Comparison of ENCODE assay signal across 8 cellular contexts in the genomic region with DNA sequence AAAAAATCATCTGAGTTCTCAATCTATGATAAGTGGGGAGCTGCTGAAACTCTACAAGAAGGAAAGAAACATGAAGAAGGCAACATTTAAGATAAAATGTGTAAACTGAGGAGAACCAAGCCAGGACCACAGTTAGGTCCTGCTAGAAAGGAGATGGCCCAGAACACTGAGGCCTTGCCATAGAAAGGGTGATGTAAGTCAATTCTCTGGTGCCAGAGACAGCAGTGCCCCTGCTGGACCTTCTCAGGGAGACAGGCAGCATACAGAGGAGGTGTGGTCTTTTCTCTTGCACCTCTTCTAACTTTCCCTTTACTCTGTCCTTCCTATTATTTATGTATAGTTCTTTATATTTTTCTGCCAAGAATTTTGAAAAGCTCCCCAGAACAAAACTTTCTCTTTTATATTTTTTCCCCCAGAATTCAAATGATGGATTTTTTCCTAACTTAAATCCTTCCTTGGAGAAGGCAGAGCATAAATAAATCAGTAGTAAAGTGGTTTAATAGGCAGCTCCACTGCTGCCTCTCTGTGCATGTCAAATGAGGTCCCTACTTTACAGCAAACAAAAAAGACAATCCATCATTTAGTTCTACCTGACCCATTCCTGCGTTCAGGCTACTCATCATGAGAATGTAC. TPM values are rescaled to one million over a fixed set of nuclear protein-coding genes. Genes with fewer than 3 reads are reported as not detected.
DNase-seq lines count a peak whose midpoint lies in the region; ATAC-seq and TF ChIP-seq lines count a peak whose summit lies in the region.

No MANE protein-coding gene starts in this region.

- BruUV-seq in HCT116 (replicated peaks; lab: Mats Ljungman, UMichigan): no TSS peak

- no peaks in the 10 kb centered on the region for H3K36me3 Mint-ChIP-seq in neural crest cell (ENCODE audit: low read depth)

- H3K27me3 ChIP-seq in HCT116 (ENCODE audit: insufficient read depth, low read length): no peaks in the 10 kb centered on the region

- peaks cover 0 to 6% of the 10 kb centered on the region in 2 experiments; a peak in 2 of 4 replicates for H3K4me1 ChIP-seq in HCT116 (ENCODE audit: control insufficient read depth in 1 of 2, insufficient read depth in 2 of 2, low read length in 2 of 2)

- H3K9me3 ChIP-seq in HCT116 (ENCODE audit: control insufficient read depth in 1 of 2, insufficient read depth in 1 of 2, low read depth in 1 of 2, low read length in 2 of 2): no peaks in the 10 kb centered on the region

- no peaks in the 10 kb centered on the region for H4K20me1 ChIP-seq in HCT116 (ENCODE audit: insufficient read depth)

- no peak overlapping the region for H3K27ac ChIP-seq in HCT116 (ENCODE audit: low read depth, low read length)

- peak; percentile 45 for TF ChIP-seq RAD21 in HCT116 (IDR thresholded peaks at IDR 0.05; ENCODE audit: low read depth)

- H2AFZ ChIP-seq in HCT116 (ENCODE audit: low read depth, low read length, poor library complexity, severe bottlenecking): no peak overlapping the region

- no peaks in the 10 kb centered on the region for H3K27me3 Mint-ChIP-seq in neural crest cell (ENCODE audit: low read depth)

- peak; percentile 83 for ATAC-seq in HCT116
- ATAC-seq in SK-N-SH treated with all-trans-retinoic acid at 6 μM for 48 hours: peak; percentile 94
- ATAC-seq in esophagus mucosa: peak; percentile 62
- no peak for ATAC-seq in HG02763 (IDR thresholded peaks at IDR 0.05; ENCODE audit: unreplicated experiment)

- CTCF ChIA-PET in HCT116 (lab: Charles Lee): interaction anchor here (1.0 to 2.5 kb wide), 2 partner anchors 9 kb away, joined by 4 to 12 read pairs; partner anchors contain the start of gene UQCC2

- no peaks in the 10 kb centered on the region for H3K9me2 ChIP-seq in HCT116 (ENCODE audit: insufficient read depth)

- peaks cover 12% of the 10 kb centered on the region; the same call in 1 of the 2 replicates for H3K79me2 ChIP-seq in HCT116 (ENCODE audit: insufficient read depth, low read length)

- POLR2A ChIA-PET in HCT116 (lab: Charles Lee): interaction anchor here (1.5 kb wide), 1 partner anchor 9 kb away, joined by 3 read pairs; the partner anchor contains the start of gene UQCC2

- H3K4me3 ChIP-seq in HCT116 (replicated peaks in 1 of 2; ENCODE audit: low read depth in 1 of 2, low read length in 2 of 2): no peak overlapping the region

- DNase-seq in D341Med (ENCODE audit: low spot score) (peak; percentile 65), HCT116 (ENCODE audit: low read depth, low spot score) (peak; percentile 37), neural crest cell (ENCODE audit: low read depth, low spot score) (no peak), NCI-H446 treated with DMSO at 0.1 percent for 48 hours (lab: John Stamatoyannopoulos, UW) (no peak)
- DNase-seq in stimulated activated CD8-positive, alpha-beta memory T cell treated with anti-CD3 and anti-CD28 coated beads, Interleukin-4, amount 100 ng/mL, for 48 hours: no peak

- no peak for TF ChIP-seq POLR2A in HCT116 (IDR thresholded peaks at IDR 0.05; ENCODE audit: borderline replicate concordance, extremely low read depth, insufficient read depth, insufficient read length)

- peak overlapping the region; percentile 55 for H3K4me3 Mint-ChIP-seq in neural crest cell

- no peak overlapping the region for H3K4me2 ChIP-seq in HCT116 (ENCODE audit: low read length)

- intact Hi-C loops in HCT116 (cut with micrococcal nuclease): no loop called here

- H3K9me3 Mint-ChIP-seq in neural crest cell: no peaks in the 10 kb centered on the region

- peaks cover 23% of the 10 kb centered on the region for H3K4me1 Mint-ChIP-seq in neural crest cell

- peaks cover 18 to 46% of the 10 kb centered on the region in 2 experiments for H3K36me3 ChIP-seq in HCT116 (ENCODE audit: control insufficient read depth in 1 of 2, insufficient read depth in 2 of 2, low read length in 2 of 2)

- no peak overlapping the region for H3K9ac ChIP-seq in HCT116 (ENCODE audit: low read length)

- RAD21 ChIA-PET in HCT116 (lab: Charles Lee; ENCODE audit: low non-redundant PET in 1 of 2, low total read pairs in 2 of 2, uncharacterized antibody in 2 of 2, unreplicated experiment in 2 of 2): no interaction called here

- H3K27ac Mint-ChIP-seq in neural crest cell (ENCODE audit: unreplicated experiment): no peak overlapping the region

- TF ChIP-seq CTCF in HCT116 (IDR thresholded peaks at IDR 0.05 in 2 of 3, conservative IDR thresholded peaks at IDR 0.05 in 1 of 3; ENCODE audit: borderline replicate concordance in 1 of 3, insufficient read depth in 1 of 3, low read depth in 2 of 3, low read length in 2 of 3) (peak; percentile 30 to 75 (median 64); a peak in 5 of 6 replicates), neural crest cell (conservative IDR thresholded peaks at IDR 0.05) (peak; percentile 63)

TF ChIP-seq in HCT116, 20 proteins besides CTCF, POLR2A, EP300 and RAD21:
- TF ChIP-seq TCF7L2 (IDR thresholded peaks at IDR 0.05; ENCODE audit: borderline replicate concordance, extremely low read depth, insufficient read depth, insufficient read length): no peak

TF ChIP-seq in SK-N-SH treated with all-trans-retinoic acid at 6 μM for 48 hours, 23 proteins besides CTCF, POLR2A, EP300 and RAD21:
- TF ChIP-seq ZNF8 (CRISPR knock-in tag; IDR thresholded peaks at IDR 0.05): no peak

RNA-seq across cellular contexts. Expression of gene UQCC2, which starts 9.0 kb away (rescaled TPM):
- total RNA-seq in HCT116 (2021; ENCODE audit: unreplicated experiment): 95.1 TPM
- 128 and 169 TPM in 2 replicates for polyA plus RNA-seq in HCT116 (2012)
- total RNA-seq in esophagus mucosa: 77.6 TPM
- total RNA-seq in neural crest cell: 114 and 116 TPM in 2 replicates

RNA-seq across cellular contexts. Expression of gene IP6K3, which starts 44.2 kb away (rescaled TPM):
- not detected for total RNA-seq in HCT116 (2021; ENCODE audit: unreplicated experiment)
- polyA plus RNA-seq in HCT116 (2012): 0.02 TPM in 1 of 2 replicates, not detected in the other
- 0.08 TPM for total RNA-seq in esophagus mucosa
- 0.72 and 0.89 TPM in 2 replicates for total RNA-seq in neural crest cell

Comparison
In these comparisons a context has a peak if more than half of its experiments do, and no peak if none do; other contexts are left out.
1. DNase-seq: peak in D341Med (single experiment) and HCT116 (single experiment); none in neural crest cell (single experiment), NCI-H446 treated with DMSO at 0.1 percent for 48 hours (single experiment) and stimulated activated CD8-positive, alpha-beta memory T cell treated with anti-CD3 and anti-CD28 coated beads, Interleukin-4, amount 100 ng/mL, for 48 hours (single experiment).